In genomic region chr14:74511966-74512365, GRCh38 we compare ENCODE assay signal across 16 cellular contexts. TPM values are rescaled to one million over a fixed set of nuclear protein-coding genes. Genes with fewer than 3 reads are reported as not detected.
DNase-seq lines count a peak whose midpoint lies in the region; ATAC-seq and TF ChIP-seq lines count a peak whose summit lies in the region.
"Had no signal": no experiment of that assay in that cellular context is flagged by ENCODE, and none has a peak within 500 bp of the region (broad histone marks: within the 10 kb centered on the region; RNA-seq: fewer than 3 reads in every experiment).

No MANE protein-coding gene starts in this region.

- H3K4me1 ChIP-seq in HEK293 (ENCODE audit: control insufficient read depth, insufficient read depth, low read length), result no peaks in the 10 kb centered on the region
- peaks cover 5 to 39% of the 10 kb centered on the region in 2 donors for H3K4me1 ChIP-seq in ascending aorta
- H3K4me1 ChIP-seq in lower lobe of right lung, result peaks cover 17% of the 10 kb centered on the region
- H3K4me1 ChIP-seq in thoracic aorta (ENCODE audit: control insufficient read depth in 1 of 2, low read depth in 2 of 2), result peaks cover 19 to 60% of the 10 kb centered on the region in 2 donors
- H3K4me1 ChIP-seq: SJCRH30 had no signal

- ATAC-seq in lower lobe of right lung (no peak), thoracic aorta (ENCODE audit: insufficient number of reproducible peaks, low FRiP score, low read depth) (no peak), GM21786 (IDR thresholded peaks at IDR 0.05; ENCODE audit: unreplicated experiment) (no peak)

- POLR2A ChIA-PET in HEK293 (lab: Yijun Ruan, JAX), result no interaction called here

- CTCF ChIA-PET in HEK293 (lab: Yijun Ruan, JAX), result interaction anchor here (0.6 to 2.1 kb wide), 2 partner anchors 10 to 347 kb away, joined by 4 to 8 read pairs; no protein-coding TSS in a partner anchor

- H3K27me3 ChIP-seq in ascending aorta, result no peaks in the 10 kb centered on the region
- no peaks in the 10 kb centered on the region for H3K27me3 ChIP-seq in lower lobe of right lung (ENCODE audit: low read depth)
- no peaks in the 10 kb centered on the region for H3K27me3 ChIP-seq in thoracic aorta (replicated peaks; ENCODE audit: insufficient read depth)
- H3K27me3 ChIP-seq: SJCRH30 had no signal

- H3K36me3 ChIP-seq in HEK293 (ENCODE audit: control insufficient read depth in 2 of 2, insufficient read depth in 1 of 2, low read length in 2 of 2) (no peaks in the 10 kb centered on the region), ascending aorta (peaks cover 47 to 54% of the 10 kb centered on the region in 2 donors), lower lobe of right lung (peaks cover 7% of the 10 kb centered on the region), thoracic aorta (peaks cover 60% of the 10 kb centered on the region)
- H3K36me3 ChIP-seq: SJCRH30 had no signal

- no peak for TF ChIP-seq POLR2A in lower leg skin (IDR thresholded peaks at IDR 0.05)

- peak in 1 of 2 donors; percentile 78 for DNase-seq in ascending aorta (ENCODE audit: low spot score in 2 of 2)
- DNase-seq in lower lobe of right lung, result peak; percentile 1
- peak; percentile 46 for DNase-seq in thoracic aorta (ENCODE audit: low spot score)
- DNase-seq in NCI-H510A (lab: John Stamatoyannopoulos, UW), result no peak
- DNase-seq in NCI-H1417 (lab: John Stamatoyannopoulos, UW), result no peak
- no peak for DNase-seq in lower leg skin (ENCODE audit: low spot score in 2 of 2)
- DNase-seq: ACHN, DND-41, GDM1, HCEC 1CT, NCI-H1436, NCI-H2029 treated with DMSO at 0.1 percent for 48 hours, NCI-H524, SJCRH30 had no signal

- H3K27ac ChIP-seq in HEK293 (ENCODE audit: extremely low read depth, low read depth, low read length) (no peak overlapping the region), ascending aorta (peak overlapping the region; percentile 78 to 82), lower lobe of right lung (no peak overlapping the region), thoracic aorta (peak overlapping the region; percentile 70 to 82)
- H3K27ac ChIP-seq: SJCRH30 had no signal

- H3K4me3 ChIP-seq in HEK293 (ENCODE audit: low read depth, low read length) (no peak overlapping the region), ascending aorta (no peak overlapping the region), lower lobe of right lung (no peak overlapping the region), thoracic aorta (no peak overlapping the region), lower leg skin (ENCODE audit: low read depth, poor library complexity, severe bottlenecking) (no peak overlapping the region)
- H3K4me3 ChIP-seq: SJCRH30 had no signal

- no peak for TF ChIP-seq CTCF in HEK293 (tag by site-specific recombination; IDR thresholded peaks at IDR 0.05)
- TF ChIP-seq CTCF in ascending aorta (IDR thresholded peaks at IDR 0.05), result no peak
- no peak for TF ChIP-seq CTCF in lower lobe of right lung (IDR thresholded peaks at IDR 0.05)
- TF ChIP-seq CTCF in thoracic aorta (IDR thresholded peaks at IDR 0.05), result no peak
- no peak for TF ChIP-seq CTCF in lower leg skin (IDR thresholded peaks at IDR 0.05)

- H3K9me3 ChIP-seq in HEK293 (ENCODE audit: control insufficient read depth, insufficient read depth, low read depth, low read length) (no peaks in the 10 kb centered on the region), ascending aorta (no peaks in the 10 kb centered on the region), lower lobe of right lung (no peaks in the 10 kb centered on the region), thoracic aorta (no peaks in the 10 kb centered on the region)
- H3K9me3 ChIP-seq: SJCRH30 had no signal

- 64 to 82% methylated on average over 5 of the region's 5 CpGs for WGBS in lower leg skin, 2 donors

- intact Hi-C loops in ascending aorta (cut with DNase I), result loop anchor here (5.0 kb wide), 1 partner anchor 35 kb away; no protein-coding TSS in a partner anchor
- intact Hi-C loops in lower lobe of right lung (cut with DNase I), result no loop called here
- intact Hi-C loops in lower leg skin (cut with DNase I; ENCODE audit: low total_unique reads), result no loop called here

TF ChIP-seq in HEK293, 187 proteins besides CTCF, POLR2A, EP300 and RAD21:
- TF ChIP-seq ZNF26 (tag by site-specific recombination; IDR thresholded peaks at IDR 0.05), result no peak
- TF ChIP-seq GLIS1 (tag by site-specific recombination; IDR thresholded peaks at IDR 0.05), result 0 out of 2 replicates have a peak, but pooled peaks have one; percentile 14

RNA-seq across cellular contexts. Expression of gene ISCA2, which starts 18.4 kb away (rescaled TPM):
- total RNA-seq in ascending aorta, result 10.0 TPM
- total RNA-seq in lower lobe of right lung, result 23.4 TPM
- total RNA-seq in thoracic aorta, result 10 to 100 TPM in 1 of 2 donors, 1 to 10 TPM in 1; 6.5 to 22.2 TPM
- total RNA-seq in lower leg skin, result 10 to 100 TPM in 3 of 4 donors, 1 to 10 TPM in 1; 4.1 to 14.4 (median 12.4) TPM

RNA-seq across cellular contexts. Expression of gene NPC2, which starts 18.9 kb away (rescaled TPM):
- total RNA-seq in ascending aorta (324 TPM), lower lobe of right lung (670 TPM), thoracic aorta (100 to 1,000 TPM; 406 to 455 TPM), lower leg skin (100 to 1,000 TPM; 229 to 483 (median 297) TPM)

Comparison
In these comparisons a context has a peak if more than half of its experiments do, and no peak if none do; other contexts are left out.
1. H3K27ac ChIP-seq: peak in ascending aorta (2 of 2) and thoracic aorta (2 of 2); none in HEK293 (single experiment) and lower lobe of right lung (single experiment).
2. DNase-seq: peak in lower lobe of right lung (single experiment) and thoracic aorta (single experiment); none in NCI-H510A (single experiment), NCI-H1417 (0 of 3) and lower leg skin (0 of 2).